ENCODE assay signal across 9 cellular contexts in genomic region chr3:126355251-126355650, GRCh38. TPM values are rescaled to one million over a fixed set of nuclear protein-coding genes. Genes with fewer than 3 reads are reported as not detected.
A peak's percentile ranks its signal among the peaks of the same experiment; 100 is the strongest.
DNase-seq lines count a peak whose midpoint lies in the region; ATAC-seq and TF ChIP-seq lines count a peak whose summit lies in the region.
"Had no signal": no experiment of that assay in that cellular context is flagged by ENCODE, and none has a peak within 500 bp of the region (broad histone marks: within the 10 kb centered on the region; RNA-seq: fewer than 3 reads in every experiment).

No MANE protein-coding gene starts in this region.

- H3K4me2 ChIP-seq in MM.1S (ENCODE audit: low read depth, low read length): peak overlapping the region; percentile 100; the same call in 1 of the 2 replicates

- peaks cover 27 to 36% of the 10 kb centered on the region in 2 donors for H3K27me3 Mint-ChIP-seq in CD4-positive, alpha-beta memory T cell

- DNase-seq in CD4-positive, alpha-beta memory T cell: no peak
- DNase-seq in MM.1S (peak; percentile 10), esophagus squamous epithelium (lab: John Stamatoyannopoulos, UW) (no peak), ovary (peak in 4 of 5 donors; percentile 27 to 52 (median 34)), Ammon's horn (ENCODE audit: low spot score) (no peak), NK-92 (lab: John Stamatoyannopoulos, UW; ENCODE audit: unreplicated experiment) (no peak)

- TF ChIP-seq CTCF in MM.1S (IDR thresholded peaks at IDR 0.05; ENCODE audit: low read length) (no peak), esophagus squamous epithelium (IDR thresholded peaks at IDR 0.05) (no peak), ovary (IDR thresholded peaks at IDR 0.05) (no peak)

- POLR2A ChIA-PET in CD4-positive, alpha-beta memory T cell (lab: Charles Lee; ENCODE audit: partially characterized antibody): no interaction called here

- peak overlapping the region; percentile 88; the same call in 1 of the 2 replicates for H3K9ac ChIP-seq in MM.1S (ENCODE audit: low read length)

- H3K9me3 Mint-ChIP-seq in CD4-positive, alpha-beta memory T cell: no peaks in the 10 kb centered on the region

- no peak for TF ChIP-seq EP300 in ovary (IDR thresholded peaks at IDR 0.05)

- peaks cover 14% of the 10 kb centered on the region for H3F3A ChIP-seq in MM.1S (ENCODE audit: insufficient read depth, low read length)

- no peaks in the 10 kb centered on the region for H3K9me2 ChIP-seq in MM.1S (replicated peaks; ENCODE audit: insufficient read depth, low read length)

- H2AFZ ChIP-seq in MM.1S (ENCODE audit: low read length): peak overlapping the region; percentile 69; the same call in 1 of the 2 replicates

- H3K4me3 ChIP-seq in CD4-positive, alpha-beta memory T cell (ENCODE audit: low read length in 2 of 2): no peak overlapping the region
- peak overlapping the region; percentile 87; the same call in 1 of the 2 replicates for H3K4me3 ChIP-seq in MM.1S (ENCODE audit: low read length)
- peak overlapping the region; percentile 61 to 83 (median 78) for H3K4me3 ChIP-seq in esophagus squamous epithelium
- peak overlapping the region; percentile 91 for H3K4me3 ChIP-seq in ovary

- 73 to 74% methylated on average over 2 to 3 of the region's 3 CpGs for WGBS in esophagus squamous epithelium, 2 donors
- 30 to 50% (median 35%) methylated on average over 3 of the region's 3 CpGs for WGBS in ovary, 3 donors

- H4K20me1 ChIP-seq in MM.1S (ENCODE audit: insufficient read depth, low read length): no peaks in the 10 kb centered on the region

- no peak for ATAC-seq in HG02759 (IDR thresholded peaks at IDR 0.05; ENCODE audit: unreplicated experiment)
- no peak for ATAC-seq in GM19035 (IDR thresholded peaks at IDR 0.05; ENCODE audit: unreplicated experiment)

- peak overlapping the region in 7 of 8 donors; percentile 11 to 83 (median 54) for H3K4me3 Mint-ChIP-seq in CD4-positive, alpha-beta memory T cell

- H3K79me2 ChIP-seq in MM.1S (ENCODE audit: low read length): peaks cover 10% of the 10 kb centered on the region

- intact Hi-C loops in CD4-positive, alpha-beta memory T cell (cut with micrococcal nuclease): loop anchor here (5.0 kb wide), 2 partner anchors 273 to 347 kb away; partner anchors contain the start of genes CHCHD6 and SLC41A3
- intact Hi-C loops in esophagus squamous epithelium (cut with DNase I) (no loop called here), ovary (cut with DNase I) (loop anchor here in 3 of 4 donors (5.0 kb wide), 2 partner anchors 88 to 122 kb away; partner anchors contain the start of gene ZXDC (in 1 of the 3))

- H3K36me3 ChIP-seq in CD4-positive, alpha-beta memory T cell (ENCODE audit: insufficient read depth, low read length): no peaks in the 10 kb centered on the region
- H3K36me3 ChIP-seq in MM.1S (replicated peaks; ENCODE audit: insufficient read depth, low read length): no peaks in the 10 kb centered on the region
- peaks cover 0 to 24% (median 8%) of the 10 kb centered on the region in 3 donors for H3K36me3 ChIP-seq in esophagus squamous epithelium
- H3K36me3 ChIP-seq in ovary: no peaks in the 10 kb centered on the region

- CTCF ChIA-PET in CD4-positive, alpha-beta memory T cell (lab: Charles Lee; ENCODE audit: partially characterized antibody): no interaction called here

- H3K4me1 ChIP-seq in CD4-positive, alpha-beta memory T cell (ENCODE audit: insufficient read depth, low read length): peaks cover 9% of the 10 kb centered on the region
- peaks cover 11% of the 10 kb centered on the region; the same call in 1 of the 2 replicates for H3K4me1 ChIP-seq in MM.1S (ENCODE audit: low read length)
- H3K4me1 ChIP-seq in esophagus squamous epithelium: peaks cover 19 to 67% (median 25%) of the 10 kb centered on the region in 3 donors
- H3K4me1 ChIP-seq in ovary (ENCODE audit: insufficient read depth): peaks cover 30% of the 10 kb centered on the region

- no peaks in the 10 kb centered on the region for H3K36me3 Mint-ChIP-seq in CD4-positive, alpha-beta memory T cell

- H3K27me3 ChIP-seq in CD4-positive, alpha-beta memory T cell (ENCODE audit: insufficient read depth, low read length): peaks cover 37% of the 10 kb centered on the region
- no peaks in the 10 kb centered on the region for H3K27me3 ChIP-seq in MM.1S (replicated peaks; ENCODE audit: insufficient read depth, low read length)
- H3K27me3 ChIP-seq in esophagus squamous epithelium: peaks cover 0 to 48% (median 0%) of the 10 kb centered on the region in 4 donors
- no peaks in the 10 kb centered on the region for H3K27me3 ChIP-seq in ovary

- no peak overlapping the region for H3K27ac ChIP-seq in CD4-positive, alpha-beta memory T cell (ENCODE audit: low read depth, low read length)
- H3K27ac ChIP-seq in MM.1S (ENCODE audit: low read length) (peak overlapping the region; percentile 44; the same call in 1 of the 2 replicates), esophagus squamous epithelium (peak overlapping the region; percentile 91 to 97 (median 92)), ovary (peak overlapping the region; percentile 33 to 95)

- TF ChIP-seq POLR2A in esophagus squamous epithelium (IDR thresholded peaks at IDR 0.05) (no peak), ovary (IDR thresholded peaks at IDR 0.05) (no peak)

- no peaks in the 10 kb centered on the region for H3K9me3 ChIP-seq in CD4-positive, alpha-beta memory T cell (ENCODE audit: control insufficient read depth in 1 of 2, low read length in 2 of 2)
- H3K9me3 ChIP-seq in MM.1S (replicated peaks; ENCODE audit: insufficient read depth, low read length) (no peaks in the 10 kb centered on the region), esophagus squamous epithelium (no peaks in the 10 kb centered on the region), ovary (no peaks in the 10 kb centered on the region)

- peaks cover 9 to 25% (median 12%) of the 10 kb centered on the region in 4 donors for H3K4me1 Mint-ChIP-seq in CD4-positive, alpha-beta memory T cell

- H3K27ac Mint-ChIP-seq in CD4-positive, alpha-beta memory T cell: peak overlapping the region in 2 of 7 donors; percentile 18 to 79

RNA-seq across cellular contexts. Expression of gene KLF15, which starts 2.0 kb away (rescaled TPM):
- under 1 TPM; 0.67 to 0.72 TPM for total RNA-seq in CD4-positive, alpha-beta memory T cell
- not detected for polyA plus RNA-seq in CD4-positive, alpha-beta memory T cell
- 10 to 100 TPM in 2 of 4 donors, 1 to 10 TPM in 2; 1.8 to 43.1 (median 7.7) TPM for total RNA-seq in esophagus squamous epithelium
- total RNA-seq in ovary: 10 to 100 TPM; 23.2 to 83.3 (median 40.0) TPM
- 10 to 100 TPM; 13.4 to 61.4 TPM for polyA plus RNA-seq in ovary

RNA-seq across cellular contexts. Expression of gene CFAP100, which starts 39.5 kb away (rescaled TPM):
- not detected for total RNA-seq in CD4-positive, alpha-beta memory T cell
- polyA plus RNA-seq in CD4-positive, alpha-beta memory T cell: not detected
- total RNA-seq in esophagus squamous epithelium (not detected), ovary (10 to 100 TPM in 1 of 7 donors, 1 to 10 TPM in 4, not detected in 2; 1.5 to 21.3 (median 1.7) TPM)
- under 1 TPM in 1 of 2 donors, not detected in 1; 0.06 TPM for polyA plus RNA-seq in ovary
- total RNA-seq: SK-MEL-5 had no signal

Comparison
In these comparisons a context has a peak if more than half of its experiments do, and no peak if none do; other contexts are left out.
1. DNase-seq: peak in MM.1S (single experiment) and ovary (4 of 5); none in CD4-positive, alpha-beta memory T cell (0 of 5), esophagus squamous epithelium (single experiment), Ammon's horn (single experiment) and NK-92 (single experiment).
2. H3K4me3 ChIP-seq: peak in MM.1S (single experiment), esophagus squamous epithelium (4 of 4) and ovary (single experiment); none in CD4-positive, alpha-beta memory T cell (0 of 2).